Comparison of ENCODE assay signal across 9 cellular contexts in the genomic region with DNA sequence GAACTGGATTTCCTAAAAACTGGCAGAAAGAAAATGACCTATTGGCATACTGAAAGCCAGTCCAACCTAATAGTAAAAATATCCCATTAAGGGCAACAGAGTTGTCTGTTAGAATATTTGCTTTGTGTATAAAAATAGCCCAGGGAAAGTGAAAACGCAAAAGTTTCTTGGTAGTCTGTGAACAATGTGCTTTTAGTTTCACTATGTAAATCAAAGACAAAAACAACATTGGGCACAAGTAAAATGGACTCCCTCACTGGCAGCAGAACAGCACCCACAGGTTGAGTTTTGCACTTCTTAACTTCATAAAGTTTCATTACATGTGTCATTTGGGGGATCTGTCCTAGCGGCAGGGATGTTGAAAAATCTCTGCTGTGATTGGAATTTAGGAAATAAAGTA. TPM values are rescaled to one million over a fixed set of nuclear protein-coding genes. Genes with fewer than 3 reads are reported as not detected.
DNase-seq lines count a peak whose midpoint lies in the region; ATAC-seq and TF ChIP-seq lines count a peak whose summit lies in the region.
"Had no signal": no experiment of that assay in that cellular context is flagged by ENCODE, and none has a peak within 500 bp of the region (broad histone marks: within the 10 kb centered on the region; RNA-seq: fewer than 3 reads in every experiment).

No MANE protein-coding gene starts in this region.

- TF ChIP-seq CTCF in mucosa of descending colon (IDR thresholded peaks at IDR 0.05) = no peak
- no peak for TF ChIP-seq CTCF in right atrium auricular region (IDR thresholded peaks at IDR 0.05)

- ATAC-seq in GM18873 (IDR thresholded peaks at IDR 0.05; ENCODE audit: low FRiP score, unreplicated experiment) = peak; percentile 91
- peak; percentile 97 for ATAC-seq in GM21619 (IDR thresholded peaks at IDR 0.05; ENCODE audit: unreplicated experiment)
- peak; percentile 95 for ATAC-seq in HG03342 (IDR thresholded peaks at IDR 0.05; ENCODE audit: unreplicated experiment)
- peak; percentile 33 for ATAC-seq in mucosa of descending colon

- H3K4me3 ChIP-seq in mucosa of descending colon (no peak overlapping the region), right atrium auricular region (no peak overlapping the region)

- intact Hi-C loops in mucosa of descending colon (cut with DNase I, micrococcal nuclease) = no loop called here

- H3K9me3 ChIP-seq in mucosa of descending colon (no peaks in the 10 kb centered on the region), right atrium auricular region (no peaks in the 10 kb centered on the region)

- no peaks in the 10 kb centered on the region for H3K36me3 ChIP-seq in mucosa of descending colon (ENCODE audit: low read depth)
- H3K36me3 ChIP-seq in right atrium auricular region = no peaks in the 10 kb centered on the region

- DNase-seq in mucosa of descending colon (no peak), right atrium auricular region (ENCODE audit: low spot score) (no peak), substantia nigra (lab: John Stamatoyannopoulos, UW) (no peak), UCSD-AML1 (lab: John Stamatoyannopoulos, UW; ENCODE audit: unreplicated experiment) (no peak)
- DNase-seq: activated CD4-positive, CD25-positive, alpha-beta regulatory T cell treated with anti-CD3 and anti-CD28 coated beads, Interleukin-2, amount 50 U/mL, for 72 hours had no signal

- no peak overlapping the region for H3K27ac ChIP-seq in right atrium auricular region
- H3K27ac ChIP-seq in substantia nigra (ENCODE audit: low read depth, low read length, poor library complexity, severe bottlenecking) = no peak overlapping the region

- H3K4me1 ChIP-seq in mucosa of descending colon (ENCODE audit: low read depth) (peaks cover 19% of the 10 kb centered on the region), right atrium auricular region (no peaks in the 10 kb centered on the region)

- H3K27me3 ChIP-seq in right atrium auricular region = no peaks in the 10 kb centered on the region

RNA-seq across cellular contexts. Expression of gene FGG, which starts 4.3 kb away (rescaled TPM):
- total RNA-seq in mucosa of descending colon (under 1 TPM in 1 of 3 donors, not detected in 2; 0.69 TPM), right atrium auricular region (not detected)
- total RNA-seq: astrocyte had no signal

RNA-seq across cellular contexts. Expression of gene FGA, which starts 26.2 kb away (rescaled TPM):
- total RNA-seq in mucosa of descending colon = under 1 TPM in 1 of 3 donors, not detected in 2; 0.84 TPM
- total RNA-seq in right atrium auricular region = not detected
- total RNA-seq: astrocyte had no signal

RNA-seq across cellular contexts. Expression of gene FGB, which starts 53.9 kb away (rescaled TPM):
- total RNA-seq in mucosa of descending colon = 1 to 10 TPM in 1 of 3 donors, under 1 TPM in 1, not detected in 1; 0.63 to 1.0 TPM
- total RNA-seq in right atrium auricular region = not detected

Comparison
In these comparisons a context has a peak if more than half of its experiments do, and no peak if none do; other contexts are left out.
1. ATAC-seq: peak in every context shown above with its lines; median percentile 97 in GM21619; 95 in HG03342; 91 in GM18873; 33 in mucosa of descending colon.